Comparison of ENCODE assay signal across 17 cellular contexts in genomic region chr5:54401515-54401914, GRCh38. TPM values are rescaled to one million over a fixed set of nuclear protein-coding genes. Genes with fewer than 3 reads are reported as not detected.
DNase-seq lines count a peak whose midpoint lies in the region; ATAC-seq and TF ChIP-seq lines count a peak whose summit lies in the region.
"Had no signal": no experiment of that assay in that cellular context is flagged by ENCODE, and none has a peak within 500 bp of the region (broad histone marks: within the 10 kb centered on the region; RNA-seq: fewer than 3 reads in every experiment).

No MANE protein-coding gene starts in this region.

- H3K4me1 Mint-ChIP-seq in activated T-cell treated with anti-CD3 and anti-CD28 coated beads, Interleukin-2, amount 50 U/mL, for 4 hours (ENCODE audit: low read depth): no peaks in the 10 kb centered on the region
- H3K4me1 Mint-ChIP-seq in T-cell: no peaks in the 10 kb centered on the region

- no peak overlapping the region for H3K4me3 Mint-ChIP-seq in activated T-cell treated with anti-CD3 and anti-CD28 coated beads, Interleukin-2, amount 50 U/mL, for 4 hours
- H3K4me3 Mint-ChIP-seq in T-cell: no peak overlapping the region

- no peaks in the 10 kb centered on the region for H3K9me3 Mint-ChIP-seq in activated T-cell treated with anti-CD3 and anti-CD28 coated beads, Interleukin-2, amount 50 U/mL, for 4 hours
- H3K9me3 Mint-ChIP-seq in T-cell: no peaks in the 10 kb centered on the region

- intact Hi-C loops in left colon (cut with DNase I, micrococcal nuclease): no loop called here

- POLR2A ChIA-PET in T-cell (lab: Charles Lee): no interaction called here

- no peaks in the 10 kb centered on the region for H3K36me3 Mint-ChIP-seq in activated T-cell treated with anti-CD3 and anti-CD28 coated beads, Interleukin-2, amount 50 U/mL, for 4 hours (ENCODE audit: insufficient read depth)
- no peaks in the 10 kb centered on the region for H3K36me3 Mint-ChIP-seq in T-cell

- peaks cover 3% of the 10 kb centered on the region for H3K27me3 Mint-ChIP-seq in activated T-cell treated with anti-CD3 and anti-CD28 coated beads, Interleukin-2, amount 50 U/mL, for 4 hours (ENCODE audit: low read depth)
- peaks cover 3 to 4% of the 10 kb centered on the region in 2 donors for H3K27me3 Mint-ChIP-seq in T-cell

- TF ChIP-seq CTCF in GM10266 (IDR thresholded peaks at IDR 0.05; ENCODE audit: control insufficient read depth, insufficient read depth, low read depth, missing control alignments): no peak

- no peak overlapping the region for H3K27ac Mint-ChIP-seq in T-cell

- peak; percentile 12 for DNase-seq in CD1c-positive myeloid dendritic cell (ENCODE audit: extremely low spot score)
- DNase-seq in activated T-cell treated with anti-CD3 and anti-CD28 coated beads, Interleukin-2, amount 50 U/mL, for 4 hours: no peak
- no peak for DNase-seq in GM10266 (ENCODE audit: extremely low spot score)
- DNase-seq in left colon: no peak
- DNase-seq in T-cell: no peak
- DNase-seq: activated effector memory CD4-positive, alpha-beta T cell treated with Interleukin-2 at 50 U/mL for 16 hours; central memory CD4-positive, alpha-beta T cell; kidney glomerular epithelial cell; NCI-H774; ovary; stimulated activated CD4-positive, alpha-beta T cell treated with anti-CD3 and anti-CD28 coated beads, Interleukin-2, amount 100 ng/mL, for 48 hours; testis had no signal

- CTCF ChIA-PET in T-cell (lab: Charles Lee): no interaction called here

- ATAC-seq in GM19372 (IDR thresholded peaks at IDR 0.05; ENCODE audit: low read depth, unreplicated experiment): peak; percentile 74
- peak; percentile 96 for ATAC-seq in HG02884 (IDR thresholded peaks at IDR 0.05; ENCODE audit: unreplicated experiment)
- ATAC-seq in HG03575 (IDR thresholded peaks at IDR 0.05; ENCODE audit: extremely low read depth, insufficient number of reproducible peaks, low FRiP score, unreplicated experiment): peak; percentile 83
- ATAC-seq in activated T-cell treated with anti-CD3 and anti-CD28 coated beads, Interleukin-2, amount 50 U/mL, for 4 hours: no peak
- ATAC-seq in left colon: no peak
- ATAC-seq in T-cell (replicated peaks in 1 of 4): no peak
- ATAC-seq: A549 had no signal

RNA-seq across cellular contexts. Expression of gene HSPB3, which starts 54.0 kb away (rescaled TPM):
- total RNA-seq in activated T-cell treated with anti-CD3 and anti-CD28 coated beads, Interleukin-2, amount 50 U/mL, for 4 hours: not detected
- total RNA-seq in left colon (1 to 10 TPM in 1 of 2 donors, under 1 TPM in 1; 0.81 to 1.7 TPM), T-cell (not detected)
- total RNA-seq: Daoy had no signal

Comparison
In these comparisons a context has a peak if more than half of its experiments do, and no peak if none do; other contexts are left out.
1. ATAC-seq: peak in GM19372 (single experiment), HG02884 (single experiment) and HG03575 (single experiment); none in activated T-cell treated with anti-CD3 and anti-CD28 coated beads, Interleukin-2, amount 50 U/mL, for 4 hours (0 of 2), left colon (single experiment) and T-cell (0 of 4).